Comparison of ENCODE assay signal across 1 cellular context in the genomic region with DNA sequence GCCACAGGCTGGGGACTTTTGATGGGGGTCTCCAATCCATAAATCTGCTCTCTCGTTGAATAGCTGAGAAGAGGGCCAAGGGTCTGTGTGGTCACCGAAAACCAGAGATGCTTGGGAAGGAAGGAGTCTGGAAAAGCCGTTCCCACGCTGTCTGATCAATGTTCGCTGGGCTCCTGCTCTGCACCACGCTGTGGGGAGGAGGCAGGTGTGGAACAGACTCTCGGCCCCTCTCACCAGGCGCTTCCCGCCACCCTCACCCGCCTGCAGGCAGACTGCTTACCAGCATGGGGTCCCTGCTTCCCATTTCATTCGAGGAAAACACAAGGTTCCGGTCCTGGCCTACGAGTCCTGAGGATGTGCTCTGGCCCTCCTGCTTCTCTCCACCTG.
TF ChIP-seq lines count a peak whose summit lies in the region.

No MANE protein-coding gene starts in this region.

TF ChIP-seq in HepG2, 621 proteins besides CTCF, POLR2A, EP300 and RAD21:
- no peak for TF ChIP-seq SIN3B (IDR thresholded peaks at IDR 0.05; ENCODE audit: low read length)
- TF ChIP-seq, protein P1, sequence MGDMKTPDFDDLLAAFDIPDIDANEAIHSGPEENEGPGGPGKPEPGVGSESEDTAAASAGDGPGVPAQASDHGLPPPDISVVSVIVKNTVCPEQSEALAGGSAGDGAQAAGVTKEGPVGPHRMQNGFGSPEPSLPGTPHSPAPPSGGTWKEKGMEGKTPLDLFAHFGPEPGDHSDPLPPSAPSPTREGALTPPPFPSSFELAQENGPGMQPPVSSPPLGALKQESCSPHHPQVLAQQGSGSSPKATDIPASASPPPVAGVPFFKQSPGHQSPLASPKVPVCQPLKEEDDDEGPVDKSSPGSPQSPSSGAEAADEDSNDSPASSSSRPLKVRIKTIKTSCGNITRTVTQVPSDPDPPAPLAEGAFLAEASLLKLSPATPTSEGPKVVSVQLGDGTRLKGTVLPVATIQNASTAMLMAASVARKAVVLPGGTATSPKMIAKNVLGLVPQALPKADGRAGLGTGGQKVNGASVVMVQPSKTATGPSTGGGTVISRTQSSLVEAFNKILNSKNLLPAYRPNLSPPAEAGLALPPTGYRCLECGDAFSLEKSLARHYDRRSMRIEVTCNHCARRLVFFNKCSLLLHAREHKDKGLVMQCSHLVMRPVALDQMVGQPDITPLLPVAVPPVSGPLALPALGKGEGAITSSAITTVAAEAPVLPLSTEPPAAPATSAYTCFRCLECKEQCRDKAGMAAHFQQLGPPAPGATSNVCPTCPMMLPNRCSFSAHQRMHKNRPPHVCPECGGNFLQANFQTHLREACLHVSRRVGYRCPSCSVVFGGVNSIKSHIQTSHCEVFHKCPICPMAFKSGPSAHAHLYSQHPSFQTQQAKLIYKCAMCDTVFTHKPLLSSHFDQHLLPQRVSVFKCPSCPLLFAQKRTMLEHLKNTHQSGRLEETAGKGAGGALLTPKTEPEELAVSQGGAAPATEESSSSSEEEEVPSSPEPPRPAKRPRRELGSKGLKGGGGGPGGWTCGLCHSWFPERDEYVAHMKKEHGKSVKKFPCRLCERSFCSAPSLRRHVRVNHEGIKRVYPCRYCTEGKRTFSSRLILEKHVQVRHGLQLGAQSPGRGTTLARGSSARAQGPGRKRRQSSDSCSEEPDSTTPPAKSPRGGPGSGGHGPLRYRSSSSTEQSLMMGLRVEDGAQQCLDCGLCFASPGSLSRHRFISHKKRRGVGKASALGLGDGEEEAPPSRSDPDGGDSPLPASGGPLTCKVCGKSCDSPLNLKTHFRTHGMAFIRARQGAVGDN (CRISPR knock-in tag; IDR thresholded peaks at IDR 0.05): 0 out of 2 replicates have a peak, but pooled peaks have one; percentile 4
- TF ChIP-seq, protein P2, sequence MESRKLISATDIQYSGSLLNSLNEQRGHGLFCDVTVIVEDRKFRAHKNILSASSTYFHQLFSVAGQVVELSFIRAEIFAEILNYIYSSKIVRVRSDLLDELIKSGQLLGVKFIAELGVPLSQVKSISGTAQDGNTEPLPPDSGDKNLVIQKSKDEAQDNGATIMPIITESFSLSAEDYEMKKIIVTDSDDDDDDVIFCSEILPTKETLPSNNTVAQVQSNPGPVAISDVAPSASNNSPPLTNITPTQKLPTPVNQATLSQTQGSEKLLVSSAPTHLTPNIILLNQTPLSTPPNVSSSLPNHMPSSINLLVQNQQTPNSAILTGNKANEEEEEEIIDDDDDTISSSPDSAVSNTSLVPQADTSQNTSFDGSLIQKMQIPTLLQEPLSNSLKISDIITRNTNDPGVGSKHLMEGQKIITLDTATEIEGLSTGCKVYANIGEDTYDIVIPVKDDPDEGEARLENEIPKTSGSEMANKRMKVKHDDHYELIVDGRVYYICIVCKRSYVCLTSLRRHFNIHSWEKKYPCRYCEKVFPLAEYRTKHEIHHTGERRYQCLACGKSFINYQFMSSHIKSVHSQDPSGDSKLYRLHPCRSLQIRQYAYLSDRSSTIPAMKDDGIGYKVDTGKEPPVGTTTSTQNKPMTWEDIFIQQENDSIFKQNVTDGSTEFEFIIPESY (CRISPR knock-in tag; IDR thresholded peaks at IDR 0.05): peak; percentile 68; the same call in 1 of the 2 replicates
- no peak for TF ChIP-seq CREB1 (IDR thresholded peaks at IDR 0.05)
- TF ChIP-seq CREB1 (CRISPR knock-in tag; IDR thresholded peaks at IDR 0.05): no peak
- no peak for TF ChIP-seq EHMT2 (IDR thresholded peaks at IDR 0.05; ENCODE audit: borderline replicate concordance, low read depth, low read length)
